ENCODE assay signal across 13 cellular contexts in the genomic region with DNA sequence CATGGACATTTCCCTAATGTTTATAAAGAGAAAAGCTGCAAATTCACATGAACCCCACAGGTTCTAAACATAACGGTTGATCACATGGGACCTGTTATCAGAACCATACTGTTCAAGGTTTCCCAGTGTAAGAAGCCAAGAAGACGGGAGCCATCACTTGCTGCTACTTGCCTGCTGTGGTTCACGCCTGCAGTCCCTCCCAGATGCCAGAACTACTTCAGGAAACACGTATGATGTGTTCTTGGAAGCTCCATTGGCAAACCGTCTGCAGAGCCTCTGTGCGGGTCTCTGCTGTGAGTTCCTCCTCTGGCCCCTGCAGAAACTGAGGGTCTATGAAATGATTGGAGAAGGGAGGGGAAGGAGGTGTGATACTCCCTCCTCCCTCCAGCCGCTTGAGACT.
DNase-seq lines count a peak whose midpoint lies in the region; ATAC-seq, FAIRE-seq and TF ChIP-seq lines count a peak whose summit lies in the region.
"Had no signal": no experiment of that assay in that cellular context is flagged by ENCODE, and none has a peak within 500 bp of the region (broad histone marks: within the 10 kb centered on the region; RNA-seq: fewer than 3 reads in every experiment).

No MANE protein-coding gene starts in this region.

- peaks cover 2% of the 10 kb centered on the region for H3K27me3 ChIP-seq in bronchial epithelial cell (ENCODE audit: control insufficient read depth, insufficient read depth, low read length)

- H3K27ac ChIP-seq in epithelial cell of prostate, result no peak overlapping the region

- FAIRE-seq in bronchial epithelial cell (lab: Jason Lieb, UNC), result peak; percentile 73
- FAIRE-seq: HepG2 had no signal

- H3K4me3 ChIP-seq in bronchial epithelial cell (ENCODE audit: low read depth, low read length), result no peak overlapping the region

- peak; percentile 40 for ATAC-seq in sciatic nerve
- ATAC-seq: CD8-positive, alpha-beta T cell; HepG2 had no signal

- DNase-seq in bronchial epithelial cell (ENCODE audit: low read depth), result peak; percentile 81
- peak; percentile 29 for DNase-seq in epithelial cell of prostate (ENCODE audit: low read depth, low spot score)
- DNase-seq in sciatic nerve (ENCODE audit: low spot score), result no peak
- DNase-seq in NCI-H446 (lab: John Stamatoyannopoulos, UW), result no peak
- DNase-seq in G401 (ENCODE audit: low spot score), result no peak
- DNase-seq in SHP77 (lab: John Stamatoyannopoulos, UW), result no peak
- DNase-seq: CD8-positive, alpha-beta T cell; COR-L47; DND-41; GF-D8; HCEC 1CT; HFFc6 had no signal

- in situ Hi-C loops in G401 (cut with HindIII; ENCODE audit: low sequenced_read_pairs), result no loop called here

- intact Hi-C loops in sciatic nerve (cut with DNase I), result no loop called here

- H3K36me3 ChIP-seq in bronchial epithelial cell (ENCODE audit: control insufficient read depth, insufficient read depth, low read length), result no peaks in the 10 kb centered on the region

- TF ChIP-seq CTCF in bronchial epithelial cell (IDR thresholded peaks at IDR 0.05; ENCODE audit: insufficient read depth, low read length, severe bottlenecking), result no peak

Comparison
In these comparisons a context has a peak if more than half of its experiments do, and no peak if none do; other contexts are left out.
1. DNase-seq: peak in bronchial epithelial cell (single experiment) and epithelial cell of prostate (single experiment); none in sciatic nerve (single experiment), NCI-H446 (0 of 2), G401 (single experiment) and SHP77 (0 of 2).